32 cellular contexts compared by ENCODE assay signal in the genomic region with DNA sequence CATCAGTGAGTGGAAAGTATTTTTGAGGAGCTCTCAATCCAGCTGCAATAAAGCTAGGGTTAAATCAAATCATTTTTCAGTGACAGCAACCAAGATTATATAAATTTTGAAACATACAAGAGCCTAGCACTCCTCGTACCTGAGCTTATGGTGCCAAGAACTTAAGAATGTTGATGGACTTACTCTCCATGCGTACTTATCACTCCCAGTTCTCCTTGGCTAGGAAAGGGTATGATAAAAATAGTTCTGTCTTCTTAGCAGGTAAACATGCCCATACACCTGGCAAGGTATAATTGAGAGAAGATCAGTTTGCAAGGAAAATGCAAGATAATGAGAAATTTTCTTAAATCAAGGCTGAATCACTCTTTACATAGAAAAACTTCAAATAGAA.
"Had no signal": no experiment of that assay in that cellular context is flagged by ENCODE, and none has a peak within 500 bp of the region (broad histone marks: within the 10 kb centered on the region; RNA-seq: fewer than 3 reads in every experiment).

No MANE protein-coding gene starts in this region.

- H3K27me3 Mint-ChIP-seq: activated CD4-positive, alpha-beta memory T cell treated with anti-CD3 and anti-CD28 coated beads for 36 hours; activated CD4-positive, alpha-beta T cell treated with anti-CD3 and anti-CD28 coated beads for 36 hours; activated CD4-positive, alpha-beta T cell treated with anti-CD3 and anti-CD28 coated beads, Interleukin-2, amount 10 ng/mL, durations not matched to agents 24 days and 14 days; activated CD8-positive, alpha-beta memory T cell treated with anti-CD3 and anti-CD28 coated beads, Interleukin-2, amount 10 ng/mL, durations not matched to agents 7 days and 5 days; activated naive CD4-positive, alpha-beta T cell treated with anti-CD3 and anti-CD28 coated beads, Interleukin-2, amount 10 ng/mL, durations not matched to agents 7 days and 5 days; activated naive CD8-positive, alpha-beta T cell treated with anti-CD3 and anti-CD28 coated beads, Interleukin-2, amount 10 ng/mL, durations not matched to agents 7 days and 5 days; central memory CD8-positive, alpha-beta T cell had no signal

- H3K36me3 ChIP-seq: ascending aorta, breast epithelium had no signal

- H3K4me1 Mint-ChIP-seq: activated CD4-positive, alpha-beta T cell treated with anti-CD3 and anti-CD28 coated beads for 36 hours; activated CD4-positive, alpha-beta T cell treated with anti-CD3 and anti-CD28 coated beads, Interleukin-2, amount 10 ng/mL, durations not matched to agents 24 days and 14 days; activated CD8-positive, alpha-beta memory T cell treated with anti-CD3 and anti-CD28 coated beads, Interleukin-2, amount 10 ng/mL, durations not matched to agents 7 days and 5 days; activated naive CD4-positive, alpha-beta T cell treated with anti-CD3 and anti-CD28 coated beads, Interleukin-2, amount 10 ng/mL, durations not matched to agents 7 days and 5 days; activated naive CD8-positive, alpha-beta T cell treated with anti-CD3 and anti-CD28 coated beads, Interleukin-2, amount 10 ng/mL, durations not matched to agents 7 days and 5 days; central memory CD8-positive, alpha-beta T cell; T-cell had no signal

- H3K9me3 Mint-ChIP-seq: activated CD4-positive, alpha-beta memory T cell treated with anti-CD3 and anti-CD28 coated beads for 36 hours; activated CD4-positive, alpha-beta T cell treated with anti-CD3 and anti-CD28 coated beads, Interleukin-2, amount 10 ng/mL, durations not matched to agents 24 days and 14 days; activated naive CD4-positive, alpha-beta T cell treated with anti-CD3 and anti-CD28 coated beads, Interleukin-2, amount 10 ng/mL, durations not matched to agents 7 days and 5 days; activated naive CD4-positive, alpha-beta T cell treated with anti-CD3 and anti-CD28 coated beads, Interleukin-2, amount 50 U/mL, for 72 hours; activated naive CD8-positive, alpha-beta T cell treated with anti-CD3 and anti-CD28 coated beads, Interleukin-2, amount 10 ng/mL, durations not matched to agents 7 days and 5 days; activated T-helper 1 cell treated with anti-CD3 and anti-CD28 coated beads, Interleukin-12 subunit alpha, Interleukin-12 subunit beta, Interleukin-2, Interleukin-4 antibody, amounts not matched to agents 30 ng/mL and 10 ng/mL and 1 ng/mL, durations not matched to agents 14 hours and 24 hours and 36 hours; activated T-helper 2 cell treated with anti-CD3 and anti-CD28 coated beads, Interferon-gamma antibody, Interleukin-2, Interleukin-4, amounts not matched to agents 10 μg/mL and 5 μg/mL and 100 μg/mL, durations not matched to agents 14 hours and 24 hours and 36 hours; brain; dendritic cell treated with granulocyte-macrophage colony-stimulating factor and Interleukin-4, amounts not matched to agents 40 ng/mL and 50 ng/mL, for 4 days; endodermal cell; T-cell; T-helper 1 cell treated with Interleukin-12 subunit alpha and Interleukin-12 subunit beta and Interleukin-4 antibody, amounts not matched to agents 30 μg/mL and 1 μg/mL, for 36 hours had no signal

- DNase-seq: activated CD4-positive, alpha-beta memory T cell treated with anti-CD3 and anti-CD28 coated beads for 36 hours; activated CD4-positive, alpha-beta T cell treated with anti-CD3 and anti-CD28 coated beads for 36 hours; activated CD4-positive, alpha-beta T cell treated with anti-CD3 and anti-CD28 coated beads, Interleukin-2, amount 10 ng/mL, durations not matched to agents 24 days and 14 days; activated CD4-positive, CD25-positive, alpha-beta regulatory T cell; activated CD4-positive, CD25-positive, alpha-beta regulatory T cell treated with anti-CD3 and anti-CD28 coated beads, Interleukin-2, amount 50 U/mL, for 72 hours; activated CD8-positive, alpha-beta memory T cell treated with anti-CD3 and anti-CD28 coated beads, Interleukin-2, amount 10 ng/mL, durations not matched to agents 7 days and 5 days; activated CD8-positive, alpha-beta memory T cell treated with anti-CD3 and anti-CD28 coated beads, Interleukin-2, amount 50 U/mL, for 4 hours; activated CD8-positive, alpha-beta T cell treated with anti-CD3 and anti-CD28 coated beads, Interleukin-2, amount 10 ng/mL, durations not matched to agents 7 days and 5 days; activated effector memory CD4-positive, alpha-beta T cell treated with anti-CD3 and anti-CD28 coated beads, Interleukin-2, amount 50 U/mL, for 16 hours; activated naive CD4-positive, alpha-beta T cell; activated naive CD4-positive, alpha-beta T cell treated with anti-CD3 and anti-CD28 coated beads, Interleukin-2, amount 10 ng/mL, durations not matched to agents 7 days and 5 days; activated naive CD8-positive, alpha-beta T cell treated with anti-CD3 and anti-CD28 coated beads, Interleukin-2, amount 10 ng/mL, durations not matched to agents 7 days and 5 days; activated T-cell treated with anti-CD3 and anti-CD28 coated beads, Interleukin-2, amount 50 U/mL, for 1 hour; activated T-cell treated with anti-CD3 and anti-CD28 coated beads, Interleukin-2, amount 50 U/mL, for 48 hours; dorsolateral prefrontal cortex; effector memory CD4-positive, alpha-beta T cell; endodermal cell; foreskin fibroblast; SW 1271; T-cell; T-helper 9 cell had no signal

- H3K27ac Mint-ChIP-seq: activated CD4-positive, alpha-beta memory T cell treated with anti-CD3 and anti-CD28 coated beads for 36 hours; activated CD4-positive, alpha-beta T cell treated with anti-CD3 and anti-CD28 coated beads for 36 hours; activated CD4-positive, alpha-beta T cell treated with anti-CD3 and anti-CD28 coated beads, Interleukin-2, amount 10 ng/mL, durations not matched to agents 24 days and 14 days; activated CD8-positive, alpha-beta memory T cell treated with anti-CD3 and anti-CD28 coated beads, Interleukin-2, amount 10 ng/mL, durations not matched to agents 7 days and 5 days; activated CD8-positive, alpha-beta T cell treated with anti-CD3 and anti-CD28 coated beads, Interleukin-2, amount 10 ng/mL, durations not matched to agents 7 days and 5 days; activated naive CD4-positive, alpha-beta T cell treated with anti-CD3 and anti-CD28 coated beads, Interleukin-2, amount 10 ng/mL, durations not matched to agents 7 days and 5 days; activated naive CD4-positive, alpha-beta T cell treated with anti-CD3 and anti-CD28 coated beads, Interleukin-2, amount 50 U/mL, for 72 hours; activated naive CD8-positive, alpha-beta T cell treated with anti-CD3 and anti-CD28 coated beads, Interleukin-2, amount 10 ng/mL, durations not matched to agents 7 days and 5 days; activated T-helper 1 cell treated with anti-CD3 and anti-CD28 coated beads, Interleukin-12 subunit alpha, Interleukin-12 subunit beta, Interleukin-2, Interleukin-4 antibody, amounts not matched to agents 30 ng/mL and 10 ng/mL and 1 ng/mL, durations not matched to agents 14 hours and 24 hours and 36 hours; activated T-helper 2 cell treated with anti-CD3 and anti-CD28 coated beads, Interferon-gamma antibody, Interleukin-2, Interleukin-4, amounts not matched to agents 10 μg/mL and 5 μg/mL and 100 μg/mL, durations not matched to agents 14 hours and 24 hours and 36 hours; dendritic cell treated with granulocyte-macrophage colony-stimulating factor and Interleukin-4, amounts not matched to agents 40 ng/mL and 50 ng/mL, for 4 days; endodermal cell; T-cell; T-helper 1 cell treated with Interleukin-12 subunit alpha and Interleukin-12 subunit beta and Interleukin-4 antibody, amounts not matched to agents 30 μg/mL and 1 μg/mL, for 36 hours had no signal

- H3K36me3 Mint-ChIP-seq: activated CD4-positive, alpha-beta memory T cell treated with anti-CD3 and anti-CD28 coated beads for 36 hours; activated CD8-positive, alpha-beta memory T cell treated with anti-CD3 and anti-CD28 coated beads, Interleukin-2, amount 10 ng/mL, durations not matched to agents 7 days and 5 days; activated naive CD4-positive, alpha-beta T cell treated with anti-CD3 and anti-CD28 coated beads, Interleukin-2, amount 10 ng/mL, durations not matched to agents 7 days and 5 days; activated naive CD4-positive, alpha-beta T cell treated with anti-CD3 and anti-CD28 coated beads, Interleukin-2, amount 50 U/mL, for 72 hours; activated naive CD8-positive, alpha-beta T cell treated with anti-CD3 and anti-CD28 coated beads, Interleukin-2, amount 10 ng/mL, durations not matched to agents 7 days and 5 days; brain; T-cell had no signal

- ATAC-seq: activated CD4-positive, alpha-beta T cell treated with anti-CD3 and anti-CD28 coated beads for 36 hours; activated CD8-positive, alpha-beta memory T cell treated with anti-CD3 and anti-CD28 coated beads, Interleukin-2, amount 10 ng/mL, durations not matched to agents 7 days and 5 days; activated CD8-positive, alpha-beta T cell treated with anti-CD3 and anti-CD28 coated beads, Interleukin-2, amount 10 ng/mL, durations not matched to agents 7 days and 5 days; activated naive CD4-positive, alpha-beta T cell treated with anti-CD3 and anti-CD28 coated beads, Interleukin-2, amount 50 U/mL, for 72 hours; esophagus mucosa; T-cell had no signal

- H3K4me3 ChIP-seq: ascending aorta, breast epithelium, coronary artery, dorsolateral prefrontal cortex had no signal

- H3K4me1 ChIP-seq: ascending aorta, breast epithelium had no signal

- H3K4me3 Mint-ChIP-seq: activated CD4-positive, alpha-beta memory T cell treated with anti-CD3 and anti-CD28 coated beads for 36 hours; activated CD4-positive, alpha-beta T cell treated with anti-CD3 and anti-CD28 coated beads for 36 hours; activated CD4-positive, alpha-beta T cell treated with anti-CD3 and anti-CD28 coated beads, Interleukin-2, amount 10 ng/mL, durations not matched to agents 24 days and 14 days; activated CD8-positive, alpha-beta memory T cell treated with anti-CD3 and anti-CD28 coated beads, Interleukin-2, amount 10 ng/mL, durations not matched to agents 7 days and 5 days; activated CD8-positive, alpha-beta T cell treated with anti-CD3 and anti-CD28 coated beads, Interleukin-2, amount 10 ng/mL, durations not matched to agents 7 days and 5 days; activated naive CD4-positive, alpha-beta T cell treated with anti-CD3 and anti-CD28 coated beads, Interleukin-2, amount 10 ng/mL, durations not matched to agents 7 days and 5 days; activated naive CD8-positive, alpha-beta T cell treated with anti-CD3 and anti-CD28 coated beads, Interleukin-2, amount 10 ng/mL, durations not matched to agents 7 days and 5 days; activated T-helper 1 cell treated with anti-CD3 and anti-CD28 coated beads, Interleukin-12 subunit alpha, Interleukin-12 subunit beta, Interleukin-2, Interleukin-4 antibody, amounts not matched to agents 30 ng/mL and 10 ng/mL and 1 ng/mL, durations not matched to agents 14 hours and 24 hours and 36 hours; central memory CD8-positive, alpha-beta T cell; dendritic cell treated with granulocyte-macrophage colony-stimulating factor and Interleukin-4, amounts not matched to agents 40 ng/mL and 50 ng/mL, for 4 days; endodermal cell; T-cell; T-helper 1 cell treated with Interleukin-12 subunit alpha and Interleukin-12 subunit beta and Interleukin-4 antibody, amounts not matched to agents 30 μg/mL and 1 μg/mL, for 36 hours had no signal

- H3K27me3 ChIP-seq: ascending aorta, breast epithelium, dorsolateral prefrontal cortex had no signal

- H3K9me3 ChIP-seq: ascending aorta, breast epithelium had no signal

- H3K27ac ChIP-seq: ascending aorta, breast epithelium, coronary artery, dorsolateral prefrontal cortex had no signal
